In the genomic region with DNA sequence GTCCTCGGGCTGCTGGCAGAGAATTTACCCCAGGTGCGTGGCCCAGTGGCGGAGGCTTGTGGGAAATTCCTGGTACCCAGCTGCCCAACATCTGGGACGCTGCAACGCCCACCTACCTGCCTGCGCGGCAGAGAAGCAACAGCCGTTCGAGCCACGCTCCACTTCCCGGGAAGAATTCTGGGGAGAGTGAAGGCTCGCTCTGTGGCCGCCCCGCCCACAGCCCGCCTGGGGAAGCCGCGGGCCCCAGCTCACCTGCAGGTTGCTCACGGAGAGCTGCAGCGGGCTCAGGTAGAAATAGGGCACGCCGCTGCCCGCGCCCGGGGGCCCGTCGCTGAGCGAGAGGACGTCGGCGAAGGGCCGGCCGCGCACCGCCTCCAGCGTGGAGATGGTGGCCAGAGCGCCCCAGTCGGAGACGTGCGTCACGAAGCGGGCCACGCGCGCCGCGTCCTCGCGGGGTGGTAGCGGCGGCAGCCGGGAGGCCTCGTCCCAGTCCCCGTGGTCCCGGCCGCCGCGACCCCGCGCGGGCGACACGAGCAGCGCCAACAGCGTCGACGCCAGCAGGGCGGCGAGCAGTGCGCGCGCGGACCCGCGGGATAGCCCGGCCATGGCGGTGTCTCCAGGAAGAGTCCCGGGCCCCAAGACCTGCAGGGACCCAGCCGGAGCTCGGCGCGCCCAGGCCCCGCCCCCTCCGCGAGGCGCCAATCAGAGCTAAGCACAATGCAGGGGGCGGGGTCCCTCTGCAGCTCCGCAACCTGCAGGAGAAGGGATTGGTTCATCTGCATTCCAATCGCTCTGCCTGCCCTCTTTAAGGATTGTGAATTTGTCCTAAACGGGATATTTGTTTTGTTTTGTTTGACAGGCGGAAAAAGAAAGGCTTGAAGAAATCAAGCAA, we compare ENCODE assay signal across 1 cellular context.
TF ChIP-seq lines count a peak whose summit lies in the region.

TSS of gene CREG1 (minus strand) at position 627 of the 892 bp plus-strand sequence.

TF ChIP-seq in HepG2, 621 proteins besides CTCF, POLR2A, EP300 and RAD21 (continued from another document and continues in another):
- TF ChIP-seq, protein P1, sequence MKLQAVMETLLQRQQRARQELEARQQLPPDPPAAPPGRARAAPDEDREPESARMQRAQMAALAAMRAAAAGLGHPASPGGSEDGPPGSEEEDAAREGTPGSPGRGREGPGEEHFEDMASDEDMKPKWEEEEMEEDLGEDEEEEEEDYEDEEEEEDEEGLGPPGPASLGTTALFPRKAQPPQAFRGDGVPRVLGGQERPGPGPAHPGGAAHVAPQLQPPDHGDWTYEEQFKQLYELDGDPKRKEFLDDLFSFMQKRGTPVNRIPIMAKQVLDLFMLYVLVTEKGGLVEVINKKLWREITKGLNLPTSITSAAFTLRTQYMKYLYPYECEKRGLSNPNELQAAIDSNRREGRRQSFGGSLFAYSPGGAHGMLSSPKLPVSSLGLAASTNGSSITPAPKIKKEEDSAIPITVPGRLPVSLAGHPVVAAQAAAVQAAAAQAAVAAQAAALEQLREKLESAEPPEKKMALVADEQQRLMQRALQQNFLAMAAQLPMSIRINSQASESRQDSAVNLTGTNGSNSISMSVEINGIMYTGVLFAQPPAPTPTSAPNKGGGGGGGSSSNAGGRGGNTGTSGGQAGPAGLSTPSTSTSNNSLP (IDR thresholded peaks at IDR 0.05; ENCODE audit: low read depth, low read length) = no peak
- TF ChIP-seq SRF (IDR thresholded peaks at IDR 0.05; ENCODE audit: low read depth, low read length) = peak; percentile 44; the same call in 1 of the 2 replicates
- no peak for TF ChIP-seq GLI4 (CRISPR knock-in tag; IDR thresholded peaks at IDR 0.05; ENCODE audit: borderline replicate concordance)
- TF ChIP-seq SMARCE1 (IDR thresholded peaks at IDR 0.05; ENCODE audit: borderline replicate concordance) = no peak
- TF ChIP-seq ZNF275 (CRISPR knock-in tag; IDR thresholded peaks at IDR 0.05; ENCODE audit: borderline replicate concordance) = no peak
- no peak for TF ChIP-seq SUZ12 (IDR thresholded peaks at IDR 0.05; ENCODE audit: low read depth, low read length)
- TF ChIP-seq GFI1 (CRISPR knock-in tag; IDR thresholded peaks at IDR 0.05; ENCODE audit: borderline replicate concordance) = no peak; the same call in 1 of the 2 replicates
- TF ChIP-seq ONECUT2 (CRISPR knock-in tag; IDR thresholded peaks at IDR 0.05) = no peak
- TF ChIP-seq MTA3 (CRISPR knock-in tag; IDR thresholded peaks at IDR 0.05) = no peak
- no peak for TF ChIP-seq RXRB (CRISPR knock-in tag; IDR thresholded peaks at IDR 0.05; ENCODE audit: borderline replicate concordance)
- TF ChIP-seq ZNF496 (CRISPR knock-in tag; IDR thresholded peaks at IDR 0.05; ENCODE audit: insufficient replicate concordance) = no peak
- no peak for TF ChIP-seq ZNF235 (CRISPR knock-in tag; IDR thresholded peaks at IDR 0.05; ENCODE audit: borderline replicate concordance)
- no peak for TF ChIP-seq SYNCRIP (IDR thresholded peaks at IDR 0.05; ENCODE audit: insufficient read depth, low read depth, low read length)
- TF ChIP-seq SATB2 (CRISPR knock-in tag; IDR thresholded peaks at IDR 0.05) = 0 out of 2 replicates have a peak, but pooled peaks have one; percentile 25
- no peak for TF ChIP-seq ZBTB37 (CRISPR knock-in tag; IDR thresholded peaks at IDR 0.05)
- TF ChIP-seq ZNF615 (CRISPR knock-in tag; IDR thresholded peaks at IDR 0.05; ENCODE audit: borderline replicate concordance) = no peak
- TF ChIP-seq U2AF1 (optimal IDR thresholded peaks at IDR 0.05; ENCODE audit: low read depth, low read length) = no peak
- TF ChIP-seq HBP1 (CRISPR knock-in tag; IDR thresholded peaks at IDR 0.05; ENCODE audit: low read depth) = no peak
- no peak for TF ChIP-seq MBNL3 (CRISPR knock-in tag; conservative IDR thresholded peaks at IDR 0.05)
- no peak for TF ChIP-seq ZHX2 (IDR thresholded peaks at IDR 0.05; ENCODE audit: low read depth)
- peak; percentile 88; the same call in 1 of the 2 replicates for TF ChIP-seq ZHX2 (CRISPR knock-in tag; IDR thresholded peaks at IDR 0.05; ENCODE audit: borderline replicate concordance)
- TF ChIP-seq ZNF670 (CRISPR knock-in tag; IDR thresholded peaks at IDR 0.05; ENCODE audit: borderline replicate concordance) = no peak; the same call in 1 of the 2 replicates
- TF ChIP-seq, protein P2, sequence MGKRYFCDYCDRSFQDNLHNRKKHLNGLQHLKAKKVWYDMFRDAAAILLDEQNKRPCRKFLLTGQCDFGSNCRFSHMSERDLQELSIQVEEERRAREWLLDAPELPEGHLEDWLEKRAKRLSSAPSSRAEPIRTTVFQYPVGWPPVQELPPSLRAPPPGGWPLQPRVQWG (CRISPR knock-in tag; IDR thresholded peaks at IDR 0.05; ENCODE audit: borderline replicate concordance, low read depth) = no peak
- TF ChIP-seq, protein P3, sequence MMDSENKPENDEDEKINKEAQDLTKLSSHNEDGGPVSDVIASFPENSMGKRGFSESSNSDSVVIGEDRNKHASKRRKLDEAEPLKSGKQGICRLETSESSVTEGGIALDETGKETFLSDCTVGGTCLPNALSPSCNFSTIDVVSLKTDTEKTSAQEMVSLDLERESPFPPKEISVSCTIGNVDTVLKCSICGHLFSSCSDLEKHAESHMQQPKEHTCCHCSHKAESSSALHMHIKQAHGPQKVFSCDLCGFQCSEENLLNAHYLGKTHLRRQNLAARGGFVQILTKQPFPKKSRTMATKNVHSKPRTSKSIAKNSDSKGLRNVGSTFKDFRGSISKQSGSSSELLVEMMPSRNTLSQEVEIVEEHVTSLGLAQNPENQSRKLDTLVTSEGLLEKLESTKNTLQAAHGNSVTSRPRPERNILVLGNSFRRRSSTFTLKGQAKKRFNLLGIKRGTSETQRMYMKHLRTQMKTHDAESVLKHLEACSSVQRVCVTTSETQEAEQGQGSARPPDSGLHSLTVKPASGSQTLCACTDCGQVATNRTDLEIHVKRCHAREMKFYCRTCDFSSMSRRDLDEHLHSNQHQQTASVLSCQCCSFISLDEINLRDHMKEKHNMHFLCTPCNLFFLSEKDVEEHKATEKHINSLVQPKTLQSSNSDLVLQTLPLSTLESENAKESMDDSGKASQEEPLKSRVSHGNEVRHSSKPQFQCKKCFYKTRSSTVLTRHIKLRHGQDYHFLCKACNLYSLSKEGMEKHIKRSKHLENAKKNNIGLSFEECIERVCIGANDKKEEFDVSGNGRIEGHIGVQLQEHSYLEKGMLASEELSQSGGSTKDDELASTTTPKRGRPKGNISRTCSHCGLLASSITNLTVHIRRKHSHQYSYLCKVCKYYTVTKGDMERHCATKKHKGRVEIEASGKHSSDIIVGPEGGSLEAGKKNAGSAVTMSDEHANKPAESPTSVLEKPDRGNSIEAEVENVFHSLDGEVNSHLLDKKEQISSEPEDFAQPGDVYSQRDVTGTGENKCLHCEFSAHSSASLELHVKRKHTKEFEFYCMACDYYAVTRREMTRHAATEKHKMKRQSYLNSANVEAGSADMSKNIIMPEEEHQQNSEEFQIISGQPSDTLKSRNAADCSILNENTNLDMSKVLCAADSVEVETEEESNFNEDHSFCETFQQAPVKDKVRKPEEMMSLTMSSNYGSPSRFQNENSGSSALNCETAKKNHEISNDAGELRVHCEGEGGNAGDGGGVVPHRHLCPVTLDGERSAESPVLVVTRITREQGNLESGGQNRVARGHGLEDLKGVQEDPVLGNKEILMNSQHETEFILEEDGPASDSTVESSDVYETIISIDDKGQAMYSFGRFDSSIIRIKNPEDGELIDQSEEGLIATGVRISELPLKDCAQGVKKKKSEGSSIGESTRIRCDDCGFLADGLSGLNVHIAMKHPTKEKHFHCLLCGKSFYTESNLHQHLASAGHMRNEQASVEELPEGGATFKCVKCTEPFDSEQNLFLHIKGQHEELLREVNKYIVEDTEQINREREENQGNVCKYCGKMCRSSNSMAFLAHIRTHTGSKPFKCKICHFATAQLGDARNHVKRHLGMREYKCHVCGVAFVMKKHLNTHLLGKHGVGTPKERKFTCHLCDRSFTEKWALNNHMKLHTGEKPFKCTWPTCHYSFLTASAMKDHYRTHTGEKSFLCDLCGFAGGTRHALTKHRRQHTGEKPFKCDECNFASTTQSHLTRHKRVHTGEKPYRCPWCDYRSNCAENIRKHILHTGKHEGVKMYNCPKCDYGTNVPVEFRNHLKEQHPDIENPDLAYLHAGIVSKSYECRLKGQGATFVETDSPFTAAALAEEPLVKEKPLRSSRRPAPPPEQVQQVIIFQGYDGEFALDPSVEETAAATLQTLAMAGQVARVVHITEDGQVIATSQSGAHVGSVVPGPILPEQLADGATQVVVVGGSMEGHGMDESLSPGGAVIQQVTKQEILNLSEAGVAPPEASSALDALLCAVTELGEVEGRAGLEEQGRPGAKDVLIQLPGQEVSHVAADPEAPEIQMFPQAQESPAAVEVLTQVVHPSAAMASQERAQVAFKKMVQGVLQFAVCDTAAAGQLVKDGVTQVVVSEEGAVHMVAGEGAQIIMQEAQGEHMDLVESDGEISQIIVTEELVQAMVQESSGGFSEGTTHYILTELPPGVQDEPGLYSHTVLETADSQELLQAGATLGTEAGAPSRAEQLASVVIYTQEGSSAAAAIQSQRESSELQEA (CRISPR knock-in tag; IDR thresholded peaks at IDR 0.05; ENCODE audit: not compliant biosample characterization) = no peak
- TF ChIP-seq ZNF691 (CRISPR knock-in tag; IDR thresholded peaks at IDR 0.05; ENCODE audit: borderline replicate concordance, low read depth) = no peak
- TF ChIP-seq MED1 (CRISPR knock-in tag; IDR thresholded peaks at IDR 0.05) = peak; percentile 31; the same call in 1 of the 2 replicates
- no peak for TF ChIP-seq ZNF644 (CRISPR knock-in tag; IDR thresholded peaks at IDR 0.05; ENCODE audit: low read depth)
- peak; percentile 73 for TF ChIP-seq ASH2L (IDR thresholded peaks at IDR 0.05; ENCODE audit: insufficient read length, low read depth, low read length)
